Comparison of ENCODE assay signal across 8 cellular contexts in the genomic region with DNA sequence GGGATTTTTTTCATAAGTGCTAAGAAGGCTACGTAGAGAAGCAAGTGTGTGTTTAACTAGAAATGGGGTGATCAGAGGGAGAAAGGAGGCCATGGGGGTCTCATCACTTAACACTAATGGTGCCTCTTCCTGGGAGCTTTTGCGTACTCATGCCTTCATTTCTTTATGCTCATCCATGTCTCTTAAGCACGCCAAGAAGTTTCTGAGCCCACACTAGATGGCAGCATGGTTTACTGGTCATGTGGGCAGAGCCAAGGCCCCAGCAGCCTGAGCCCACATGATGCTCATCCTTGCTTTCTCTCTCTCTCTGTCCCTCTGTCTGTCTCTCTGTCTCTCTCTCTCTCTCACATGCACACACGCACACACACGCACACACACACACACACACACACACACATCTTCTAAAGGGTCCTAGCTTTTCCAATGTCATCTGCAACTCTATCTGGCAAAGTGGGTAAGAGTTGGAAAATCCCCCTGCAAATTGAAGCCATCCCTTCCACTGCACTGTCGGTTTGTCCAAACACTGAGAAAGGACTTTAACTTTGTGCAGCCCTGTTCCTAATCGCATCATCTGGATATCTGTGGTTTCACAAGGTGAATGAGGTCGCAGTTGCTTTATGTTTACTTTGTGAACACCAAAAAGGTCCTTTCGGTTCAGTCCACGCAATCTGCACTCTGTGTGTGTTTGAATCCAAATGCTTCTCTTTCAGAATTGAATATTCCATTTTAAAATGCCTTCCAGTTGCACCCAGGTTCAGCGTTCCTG.
A peak's percentile ranks its signal among the peaks of the same experiment; 100 is the strongest.
DNase-seq lines count a peak whose midpoint lies in the region; ATAC-seq, FAIRE-seq and TF ChIP-seq lines count a peak whose summit lies in the region.

No MANE protein-coding gene starts in this region.

- no peak overlapping the region for H3K4me2 ChIP-seq in H1 (ENCODE audit: insufficient read depth in 1 of 2, low read depth in 2 of 2, low read length in 2 of 2)

- POLR2A ChIA-PET in H1 (lab: Charles Lee; ENCODE audit: partially characterized antibody): no interaction called here

- no peak for TF ChIP-seq EP300 in H1 (IDR thresholded peaks at IDR 0.05; ENCODE audit: borderline replicate concordance in 1 of 2, low read depth in 2 of 2, low read length in 2 of 2)

- no peak overlapping the region for H4K91ac ChIP-seq in H1 (replicated peaks; ENCODE audit: insufficient read length, low read length)

- no peak overlapping the region for H4K8ac ChIP-seq in H1 (ENCODE audit: extremely low read depth, insufficient read depth, low read length)

- no peak overlapping the region for H3K9ac ChIP-seq in H1 (replicated peaks in 1 of 4; ENCODE audit: extremely low read depth in 1 of 4, low read depth in 3 of 4, low read length in 3 of 4)

- H3K14ac ChIP-seq in H1 (ENCODE audit: insufficient read length): no peak overlapping the region

- no peak overlapping the region for H3K18ac ChIP-seq in H1 (ENCODE audit: extremely low read depth, low read length)

- H4K20me1 ChIP-seq in H1 (replicated peaks in 1 of 2; ENCODE audit: control insufficient read depth in 1 of 2, insufficient read depth in 2 of 2, low read length in 2 of 2): no peaks in the 10 kb centered on the region

- H3K79me2 ChIP-seq in H1 (ENCODE audit: control insufficient read depth in 1 of 2, insufficient read depth in 2 of 2, low read length in 2 of 2): no peaks in the 10 kb centered on the region

- no peak overlapping the region for H3K4me3 ChIP-seq in H1 (ENCODE audit: extremely low read depth in 1 of 4, insufficient read depth in 2 of 4, low read depth in 3 of 4, low read length in 4 of 4)

- no peaks in the 10 kb centered on the region; a peak in 1 of 7 replicates for H3K4me1 ChIP-seq in H1 (replicated peaks in 1 of 4; ENCODE audit: control insufficient read depth in 3 of 4, insufficient read depth in 4 of 4, low read length in 3 of 4)

- no peaks in the 10 kb centered on the region for H3K79me1 ChIP-seq in H1 (ENCODE audit: low read depth, low read length)

- peak; percentile 91 for FAIRE-seq in H1 (lab: Jason Lieb, UNC)

- peak; percentile 79 to 82 for TF ChIP-seq RAD21 in H1 (IDR thresholded peaks at IDR 0.05 in 1 of 2, conservative IDR thresholded peaks at IDR 0.05 in 1 of 2; ENCODE audit: low read depth in 2 of 2, low read length in 2 of 2)

- no peak overlapping the region for H2AK5ac ChIP-seq in H1 (ENCODE audit: low read depth, low read length)

- H3K36me3 ChIP-seq in H1 (ENCODE audit: control insufficient read depth in 2 of 4, insufficient read depth in 4 of 4, low read length in 3 of 4): no peaks in the 10 kb centered on the region

- TF ChIP-seq POLR2A in H1 (IDR thresholded peaks at IDR 0.05; ENCODE audit: control extremely low read depth in 1 of 2, low read depth in 2 of 2, low read length in 2 of 2): no peak

- H3K4ac ChIP-seq in H1 (replicated peaks; ENCODE audit: insufficient read length, low read depth, low read length): no peak overlapping the region

- no peak overlapping the region for H2BK12ac ChIP-seq in H1 (ENCODE audit: low read depth, low read length)

- peak; percentile 81 for DNase-seq in ELR (ENCODE audit: low read depth)
- DNase-seq in HCEC 1CT: peak; percentile 54
- DNase-seq in NCI-H748 (lab: John Stamatoyannopoulos, UW; ENCODE audit: unreplicated experiment): peak; percentile 70
- DNase-seq in H1 (ENCODE audit: low read depth in 1 of 2, low spot score in 2 of 2): no peak
- peak; percentile 45 for DNase-seq in mucosa of gallbladder (ENCODE audit: low spot score)
- no peak for DNase-seq in activated T-cell treated with anti-CD3 and anti-CD28 coated beads, Interleukin-2, amount 50 U/mL, for 48 hours
- DNase-seq in NCI-H2029 treated with DMSO at 0.1 percent for 48 hours (lab: John Stamatoyannopoulos, UW): no peak

- ATAC-seq in HG03521 (IDR thresholded peaks at IDR 0.05; ENCODE audit: unreplicated experiment): no peak

- H3K9me3 ChIP-seq in H1 (ENCODE audit: insufficient read depth in 2 of 2, low read depth in 1 of 2, low read length in 1 of 2): no peaks in the 10 kb centered on the region

- H3K27ac ChIP-seq in H1 (ENCODE audit: low read depth, low read length): no peak overlapping the region

- no peak overlapping the region for H2BK5ac ChIP-seq in H1 (ENCODE audit: low read depth, low read length)

- H2AFZ ChIP-seq in H1 (ENCODE audit: low read length): peak overlapping the region; percentile 81

- no peaks in the 10 kb centered on the region; the same call in 1 of the 2 replicates for H3K23me2 ChIP-seq in H1 (ENCODE audit: low read depth, low read length)

- no peak overlapping the region for H2BK15ac ChIP-seq in H1 (ENCODE audit: low read length)

- no peak overlapping the region for H3K56ac ChIP-seq in H1 (replicated peaks; ENCODE audit: insufficient read length, low read depth, low read length)

- H3K27me3 ChIP-seq in H1 (replicated peaks in 1 of 4; ENCODE audit: control insufficient read depth in 3 of 4, extremely low read depth in 1 of 4, insufficient read depth in 3 of 4, low read length in 3 of 4): no peaks in the 10 kb centered on the region

- no peak overlapping the region for H2BK120ac ChIP-seq in H1 (replicated peaks; ENCODE audit: low read depth, low read length)

- CTCF ChIA-PET in H1 (lab: Charles Lee; ENCODE audit: partially characterized antibody): interaction anchor here (0.6 to 1.6 kb wide), 6 partner anchors 12 to 416 kb away, joined by 3 to 4 read pairs (median 3); no protein-coding TSS in a partner anchor

- peak; percentile 54 to 77 (median 64) for TF ChIP-seq CTCF in H1 (IDR thresholded peaks at IDR 0.05; ENCODE audit: control extremely low read depth in 1 of 3, insufficient read depth in 1 of 3, low read depth in 1 of 3, low read length in 3 of 3)

- no peak overlapping the region for H3K23ac ChIP-seq in H1 (ENCODE audit: insufficient read length)

- WGBS in H1 (ENCODE audit: extremely low coverage in 1 of 2, insufficient coverage in 1 of 2, insufficient read length in 1 of 2, insufficient replicate concordance in 2 of 2, low coverage in 1 of 2, low lambda C conversion rate in 2 of 2, missing lambda C conversion rate in 1 of 2), 2 experiments: 76% methylated on average over 11 of the region's 11 CpGs; no CpG with 5 or more reads in 1 of the 2 experiments

- H2BK20ac ChIP-seq in H1 (ENCODE audit: low read length): no peak overlapping the region

- no peak overlapping the region for H4K5ac ChIP-seq in H1 (ENCODE audit: insufficient read length, low read depth, low read length)

TF ChIP-seq in H1, 55 proteins besides CTCF, POLR2A, EP300 and RAD21:
- TF ChIP-seq JUN (IDR thresholded peaks at IDR 0.05; ENCODE audit: low read depth, low read length): no peak
- TF ChIP-seq, protein P1, sequence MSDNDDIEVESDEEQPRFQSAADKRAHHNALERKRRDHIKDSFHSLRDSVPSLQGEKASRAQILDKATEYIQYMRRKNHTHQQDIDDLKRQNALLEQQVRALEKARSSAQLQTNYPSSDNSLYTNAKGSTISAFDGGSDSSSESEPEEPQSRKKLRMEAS (IDR thresholded peaks at IDR 0.05): peak; percentile 62; the same call in 1 of the 2 replicates
- TF ChIP-seq, protein P2, sequence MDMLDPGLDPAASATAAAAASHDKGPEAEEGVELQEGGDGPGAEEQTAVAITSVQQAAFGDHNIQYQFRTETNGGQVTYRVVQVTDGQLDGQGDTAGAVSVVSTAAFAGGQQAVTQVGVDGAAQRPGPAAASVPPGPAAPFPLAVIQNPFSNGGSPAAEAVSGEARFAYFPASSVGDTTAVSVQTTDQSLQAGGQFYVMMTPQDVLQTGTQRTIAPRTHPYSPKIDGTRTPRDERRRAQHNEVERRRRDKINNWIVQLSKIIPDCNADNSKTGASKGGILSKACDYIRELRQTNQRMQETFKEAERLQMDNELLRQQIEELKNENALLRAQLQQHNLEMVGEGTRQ (IDR thresholded peaks at IDR 0.05; ENCODE audit: low read length): peak; percentile 60
TF ChIP-seq in H1: peak in this region for 2.

Comparison
In these comparisons a context has a peak if more than half of its experiments do, and no peak if none do; other contexts are left out.
1. DNase-seq: peak in ELR (single experiment), HCEC 1CT (single experiment), NCI-H748 (single experiment) and mucosa of gallbladder (single experiment); none in H1 (0 of 2), activated T-cell treated with anti-CD3 and anti-CD28 coated beads, Interleukin-2, amount 50 U/mL, for 48 hours (0 of 2) and NCI-H2029 treated with DMSO at 0.1 percent for 48 hours (single experiment).